ENCODE assay signal across 1 cellular context in genomic region chr20:31663838-31664695, GRCh38.
A peak's percentile ranks its signal among the peaks of the same experiment; 100 is the strongest.
TF ChIP-seq lines count a peak whose summit lies in the region.

No MANE protein-coding gene starts in this region.

TF ChIP-seq in HepG2, 621 proteins besides CTCF, POLR2A, EP300 and RAD21 (continued from another document and continues in another):
- TF ChIP-seq MAFG (CRISPR knock-in tag; IDR thresholded peaks at IDR 0.05): no peak
- peak; percentile 54; the same call in 1 of the 2 replicates for TF ChIP-seq CHD4 (IDR thresholded peaks at IDR 0.05; ENCODE audit: borderline replicate concordance, low read length)
- TF ChIP-seq SMAD9 (CRISPR knock-in tag; IDR thresholded peaks at IDR 0.05): 0 out of 2 replicates have a peak, but pooled peaks have one; percentile 56
- TF ChIP-seq ZNF598 (CRISPR knock-in tag; IDR thresholded peaks at IDR 0.05; ENCODE audit: borderline replicate concordance): peak; percentile 57
- 0 out of 2 replicates have a peak, but pooled peaks have one; percentile 18 for TF ChIP-seq ZBTB33 (CRISPR knock-in tag; IDR thresholded peaks at IDR 0.05)
- TF ChIP-seq NR0B2 (CRISPR knock-in tag; IDR thresholded peaks at IDR 0.05): no peak
- TF ChIP-seq BCL3 (CRISPR knock-in tag; IDR thresholded peaks at IDR 0.05): peak; percentile 79; the same call in 1 of the 2 replicates
- peak; percentile 75; the same call in 1 of the 2 replicates for TF ChIP-seq MAZ (IDR thresholded peaks at IDR 0.05; ENCODE audit: borderline replicate concordance, low read depth, low read length)
- TF ChIP-seq MAZ (CRISPR knock-in tag; IDR thresholded peaks at IDR 0.05; ENCODE audit: low read depth): peak; percentile 63
- TF ChIP-seq ZBTB3 (CRISPR knock-in tag; IDR thresholded peaks at IDR 0.05; ENCODE audit: borderline replicate concordance, low read depth): peak; percentile 95
- TF ChIP-seq CEBPB (IDR thresholded peaks at IDR 0.05; ENCODE audit: borderline replicate concordance, low read depth, low read length): 0 out of 2 replicates have a peak, but pooled peaks have one; percentile 5
- peak in 1 of 2 experiments; percentile 62; a peak in 1 of 4 replicates for TF ChIP-seq KLF16 (CRISPR knock-in tag; IDR thresholded peaks at IDR 0.05)
- TF ChIP-seq ZFP90 (CRISPR knock-in tag; IDR thresholded peaks at IDR 0.05; ENCODE audit: borderline replicate concordance): no peak
- TF ChIP-seq GZF1 (CRISPR knock-in tag; IDR thresholded peaks at IDR 0.05): peak; percentile 73; the same call in 1 of the 2 replicates
- peak; percentile 83 for TF ChIP-seq ZBTB26 (CRISPR knock-in tag; IDR thresholded peaks at IDR 0.05; ENCODE audit: borderline replicate concordance)
- peak; percentile 68; the same call in 1 of the 2 replicates for TF ChIP-seq YEATS2 (CRISPR knock-in tag; IDR thresholded peaks at IDR 0.05; ENCODE audit: borderline replicate concordance)
- TF ChIP-seq MTF2 (CRISPR knock-in tag; IDR thresholded peaks at IDR 0.05; ENCODE audit: borderline replicate concordance): no peak
- TF ChIP-seq RARA (CRISPR knock-in tag; IDR thresholded peaks at IDR 0.05): peak; percentile 96
- TF ChIP-seq ZNF282 (IDR thresholded peaks at IDR 0.05; ENCODE audit: partially characterized antibody): no peak
- TF ChIP-seq ZHX1 (CRISPR knock-in tag; IDR thresholded peaks at IDR 0.05; ENCODE audit: low read depth): 0 out of 2 replicates have a peak, but pooled peaks have one; percentile 0
- TF ChIP-seq PRPF4 (IDR thresholded peaks at IDR 0.05; ENCODE audit: low read depth, low read length, poor library complexity, severe bottlenecking): peak; percentile 66
- TF ChIP-seq ZNF138 (CRISPR knock-in tag; IDR thresholded peaks at IDR 0.05; ENCODE audit: low read depth): peak; percentile 27; the same call in 1 of the 2 replicates
- peak; percentile 72 for TF ChIP-seq FOXO1 (CRISPR knock-in tag; IDR thresholded peaks at IDR 0.05)
- TF ChIP-seq NFATC3 (CRISPR knock-in tag; IDR thresholded peaks at IDR 0.05): peak; percentile 81; the same call in 1 of the 2 replicates
- TF ChIP-seq ZNF781 (CRISPR knock-in tag; IDR thresholded peaks at IDR 0.05; ENCODE audit: borderline replicate concordance, not compliant biosample characterization): peak; percentile 67
- TF ChIP-seq HNRNPL (IDR thresholded peaks at IDR 0.05; ENCODE audit: low read depth, low read length): peak; percentile 7; the same call in 1 of the 2 replicates
- TF ChIP-seq ATF3 (CRISPR knock-in tag; IDR thresholded peaks at IDR 0.05): no peak
- TF ChIP-seq SRF (IDR thresholded peaks at IDR 0.05; ENCODE audit: low read depth, low read length): 0 out of 2 replicates have a peak, but pooled peaks have one; percentile 4
- peak; percentile 60 for TF ChIP-seq POLR2AphosphoS5 (IDR thresholded peaks at IDR 0.05; ENCODE audit: low read depth, low read length)
- TF ChIP-seq GABPA (IDR thresholded peaks at IDR 0.05; ENCODE audit: low read depth, low read length): no peak
- peak; percentile 62; the same call in 1 of the 2 replicates for TF ChIP-seq GABPA (CRISPR knock-in tag; IDR thresholded peaks at IDR 0.05; ENCODE audit: low read depth)
- TF ChIP-seq REST (IDR thresholded peaks at IDR 0.05; ENCODE audit: borderline replicate concordance in 1 of 2, low read depth in 1 of 2, low read length in 2 of 2): peak in 1 of 2 experiments; percentile 71; a peak in 1 of 4 replicates
- TF ChIP-seq ZNF546 (CRISPR knock-in tag; conservative IDR thresholded peaks at IDR 0.05): peak; percentile 75; the same call in 1 of the 2 replicates
- peak; percentile 88 for TF ChIP-seq TARDBP (CRISPR knock-in tag; IDR thresholded peaks at IDR 0.05)
- TF ChIP-seq GATA4 (IDR thresholded peaks at IDR 0.05; ENCODE audit: borderline replicate concordance, low read depth): 0 out of 2 replicates have a peak, but pooled peaks have one; percentile 42
- no peak for TF ChIP-seq CHD2 (IDR thresholded peaks at IDR 0.05; ENCODE audit: low read depth, low read length)
- TF ChIP-seq ZNF687 (CRISPR knock-in tag; IDR thresholded peaks at IDR 0.05): peak; percentile 98
- TF ChIP-seq ZNF20 (CRISPR knock-in tag; IDR thresholded peaks at IDR 0.05): no peak
- TF ChIP-seq STAT5B (CRISPR knock-in tag; IDR thresholded peaks at IDR 0.05): peak; percentile 30
- TF ChIP-seq HDAC2 (CRISPR knock-in tag; IDR thresholded peaks at IDR 0.05): peak; percentile 87
- peak; percentile 63; the same call in 1 of the 2 replicates for TF ChIP-seq ZNF747 (CRISPR knock-in tag; IDR thresholded peaks at IDR 0.05; ENCODE audit: borderline replicate concordance)
- TF ChIP-seq TCF7 (IDR thresholded peaks at IDR 0.05; ENCODE audit: low read depth): peak; percentile 86
- peak; percentile 29; the same call in 1 of the 2 replicates for TF ChIP-seq ZNF670 (CRISPR knock-in tag; IDR thresholded peaks at IDR 0.05; ENCODE audit: borderline replicate concordance)
- no peak for TF ChIP-seq ZFP36 (IDR thresholded peaks at IDR 0.05; ENCODE audit: borderline replicate concordance, low read depth, low read length, partially characterized antibody)
- TF ChIP-seq ZFX (CRISPR knock-in tag; IDR thresholded peaks at IDR 0.05; ENCODE audit: low read depth): peak; percentile 77
- TF ChIP-seq PCBP1 (IDR thresholded peaks at IDR 0.05; ENCODE audit: borderline replicate concordance, low read depth, low read length): 0 out of 2 replicates have a peak, but pooled peaks have one; percentile 68
- peak; percentile 78 for TF ChIP-seq MEF2D (CRISPR knock-in tag; IDR thresholded peaks at IDR 0.05)
- TF ChIP-seq ZNF841 (CRISPR knock-in tag; IDR thresholded peaks at IDR 0.05; ENCODE audit: borderline replicate concordance): no peak
- peak; percentile 90 for TF ChIP-seq ZSCAN21 (CRISPR knock-in tag; IDR thresholded peaks at IDR 0.05; ENCODE audit: borderline replicate concordance)
